1 cellular context compared by ENCODE assay signal in genomic region chr6:149087898-149088297, GRCh38.
TF ChIP-seq lines count a peak whose summit lies in the region.

No MANE protein-coding gene starts in this region.

TF ChIP-seq in GM23338, 12 proteins besides CTCF, POLR2A, EP300 and RAD21:
- TF ChIP-seq ZNF462 (CRISPR knock-in tag; IDR thresholded peaks at IDR 0.05) = no peak
- no peak for TF ChIP-seq STAT1 (IDR thresholded peaks at IDR 0.05; ENCODE audit: unreplicated experiment)
- no peak for TF ChIP-seq REST (IDR thresholded peaks at IDR 0.05; ENCODE audit: unreplicated experiment)
- no peak for TF ChIP-seq NANOG (IDR thresholded peaks at IDR 0.05; ENCODE audit: borderline replicate concordance)
- no peak for TF ChIP-seq ZNF331 (CRISPR knock-in tag; IDR thresholded peaks at IDR 0.05; ENCODE audit: low read depth)
- TF ChIP-seq EZH2 (IDR thresholded peaks at IDR 0.05; ENCODE audit: low read depth, unreplicated experiment) = no peak
- TF ChIP-seq ZNF114 (CRISPR knock-in tag; IDR thresholded peaks at IDR 0.05) = no peak
- TF ChIP-seq EZH2phosphoT487 (IDR thresholded peaks at IDR 0.05; ENCODE audit: unreplicated experiment) = no peak
- no peak for TF ChIP-seq POLR2AphosphoS5 (IDR thresholded peaks at IDR 0.05; ENCODE audit: low read depth)
- no peak for TF ChIP-seq ETS1 (IDR thresholded peaks at IDR 0.05)
